ENCODE assay signal across 32 cellular contexts in genomic region chr19:55935206-55935605, GRCh38. TPM values are rescaled to one million over a fixed set of nuclear protein-coding genes. Genes with fewer than 3 reads are reported as not detected.
"Had no signal": no experiment of that assay in that cellular context is flagged by ENCODE, and none has a peak within 500 bp of the region (broad histone marks: within the 10 kb centered on the region; RNA-seq: fewer than 3 reads in every experiment).

No MANE protein-coding gene starts in this region.

- H3K4me1 Mint-ChIP-seq: stimulated activated effector memory CD8-positive, alpha-beta T cell treated with anti-CD3 and anti-CD28 coated beads, Interleukin-12 subunit alpha, Interleukin-12 subunit beta, amount 100 ng/mL, for 72 hours; stimulated activated memory B cell treated with anti-CD40 and anti-IgM and Interleukin-4, amounts not matched to agents 10 μg/mL and 1 μg/mL and 100 μg/mL, for 72 hours; stimulated activated naive B cell treated with anti-CD40 and anti-IgM and Interleukin-4, amounts not matched to agents 10 μg/mL and 1 μg/mL and 100 μg/mL, for 72 hours; stimulated activated naive CD8-positive, alpha-beta T cell treated with anti-CD3 and anti-CD28 coated beads, Interleukin-15, amount 100 ng/mL, for 72 hours had no signal

- H3K9me3 ChIP-seq: testis, thoracic aorta, thyroid gland, transverse colon, upper lobe of left lung, upper lobe of right lung, uterus, vagina had no signal

- H3K36me3 Mint-ChIP-seq: stimulated activated effector memory CD8-positive, alpha-beta T cell treated with anti-CD3 and anti-CD28 coated beads, Interleukin-12 subunit alpha, Interleukin-12 subunit beta, amount 100 ng/mL, for 72 hours; stimulated activated memory B cell treated with anti-CD40 and anti-IgM and Interleukin-4, amounts not matched to agents 10 μg/mL and 1 μg/mL and 100 μg/mL, for 72 hours; stimulated activated naive B cell treated with anti-CD40 and anti-IgM and Interleukin-4, amounts not matched to agents 10 μg/mL and 1 μg/mL and 100 μg/mL, for 72 hours had no signal

- H3K4me3 ChIP-seq: stomach, suprapubic skin, testis, thoracic aorta, thyroid gland, tibial artery, tibial nerve, transverse colon, upper lobe of left lung, upper lobe of right lung, uterus, vagina had no signal

- H3K27ac ChIP-seq: stomach, suprapubic skin, testis, thoracic aorta, thyroid gland, tibial artery, tibial nerve, transverse colon, upper lobe of left lung, upper lobe of right lung, uterus, vagina had no signal

- H3K27me3 Mint-ChIP-seq: stimulated activated memory B cell treated with anti-CD40 and anti-IgM and Interleukin-4, amounts not matched to agents 10 μg/mL and 1 μg/mL and 100 μg/mL, for 72 hours; stimulated activated naive CD8-positive, alpha-beta T cell treated with anti-CD3 and anti-CD28 coated beads, Interleukin-15, amount 100 ng/mL, for 72 hours; stimulated activated naive CD8-positive, alpha-beta T cell treated with anti-CD3 and anti-CD28 coated beads, Interleukin-15, Interleukin-2, amounts not matched to agents 100 ng/mL and 50 ng/mL, for 24 hours; type B pancreatic cell had no signal

- DNase-seq: stimulated activated CD4-positive, alpha-beta T cell treated with anti-CD3 and anti-CD28 coated beads, Interleukin-2, amount 100 ng/mL, for 48 hours; stimulated activated CD4-positive, alpha-beta T cell treated with anti-CD3 and anti-CD28 coated beads, Interleukin-4, amount 100 ng/mL, for 1 hour; stimulated activated CD4-positive, alpha-beta T cell treated with anti-CD3 and anti-CD28 coated beads, Interleukin-4, amount 100 ng/mL, for 24 hours; stimulated activated CD4-positive, alpha-beta T cell treated with anti-CD3 and anti-CD28 coated beads, Interleukin-4, amount 100 ng/mL, for 4 hours; stimulated activated CD8-positive, alpha-beta memory T cell treated with anti-CD3 and anti-CD28 coated beads, Interleukin-4, amount 100 ng/mL, for 48 hours; stimulated activated naive B cell treated with anti-CD40 and anti-IgM and Interleukin-4, amounts not matched to agents 10 μg/mL and 1 μg/mL and 100 μg/mL, for 72 hours; stimulated activated naive CD4-positive, alpha-beta T cell; stimulated activated naive CD4-positive, alpha-beta T cell treated with Interleukin-2 at 50 U/mL for 16 hours; stimulated activated naive CD8-positive, alpha-beta T cell treated with anti-CD3 and anti-CD28 coated beads, Interleukin-15, amount 100 ng/mL, for 72 hours; stimulated activated naive CD8-positive, alpha-beta T cell treated with anti-CD3 and anti-CD28 coated beads, Interleukin-15, Interleukin-2, amounts not matched to agents 100 U/mL and 50 U/mL, for 24 hours; stomach; substantia nigra; testis; thyroid gland; tibial artery; transverse colon; trophoblast cell; upper lobe of left lung; upper lobe of right lung; uterus had no signal

- H3K4me1 ChIP-seq: stomach, suprapubic skin, testis, thyroid gland, tibial artery, tibial nerve, transverse colon, upper lobe of left lung, upper lobe of right lung, uterus, vagina had no signal

- H3K27me3 ChIP-seq: stomach, suprapubic skin, testis, thyroid gland, tibial artery, tibial nerve, transverse colon, upper lobe of left lung, upper lobe of right lung, uterus, vagina had no signal

- ATAC-seq: stimulated activated effector memory CD8-positive, alpha-beta T cell treated with anti-CD3 and anti-CD28 coated beads, Interleukin-12 subunit alpha, Interleukin-12 subunit beta, amount 100 ng/mL, for 72 hours; stimulated activated memory B cell treated with anti-CD40 and anti-IgM and Interleukin-4, amounts not matched to agents 10 μg/mL and 1 μg/mL and 100 μg/mL, for 72 hours; stimulated activated naive B cell treated with anti-CD40 and anti-IgM and Interleukin-4, amounts not matched to agents 10 μg/mL and 1 μg/mL and 100 μg/mL, for 72 hours; stimulated activated naive CD8-positive, alpha-beta T cell treated with anti-CD3 and anti-CD28 coated beads, Interleukin-15, amount 100 ng/mL, for 72 hours; stimulated activated naive CD8-positive, alpha-beta T cell treated with anti-CD3 and anti-CD28 coated beads, Interleukin-15, Interleukin-2, amounts not matched to agents 100 U/mL and 50 U/mL, for 24 hours; upper lobe of right lung had no signal

- H3K36me3 ChIP-seq: stomach, suprapubic skin, thoracic aorta, thyroid gland, tibial artery, tibial nerve, transverse colon, upper lobe of left lung, upper lobe of right lung, uterus, vagina had no signal

- H3K4me3 Mint-ChIP-seq: stimulated activated effector memory CD8-positive, alpha-beta T cell treated with anti-CD3 and anti-CD28 coated beads, Interleukin-12 subunit alpha, Interleukin-12 subunit beta, amount 100 ng/mL, for 72 hours; stimulated activated memory B cell treated with anti-CD40 and anti-IgM and Interleukin-4, amounts not matched to agents 10 μg/mL and 1 μg/mL and 100 μg/mL, for 72 hours; stimulated activated naive B cell treated with anti-CD40 and anti-IgM and Interleukin-4, amounts not matched to agents 10 μg/mL and 1 μg/mL and 100 μg/mL, for 72 hours; stimulated activated naive CD8-positive, alpha-beta T cell treated with anti-CD3 and anti-CD28 coated beads, Interleukin-15, amount 100 ng/mL, for 72 hours; stimulated activated naive CD8-positive, alpha-beta T cell treated with anti-CD3 and anti-CD28 coated beads, Interleukin-15, Interleukin-2, amounts not matched to agents 100 ng/mL and 50 ng/mL, for 24 hours; type B pancreatic cell had no signal

- H3K27ac Mint-ChIP-seq: stimulated activated effector memory CD8-positive, alpha-beta T cell treated with anti-CD3 and anti-CD28 coated beads, Interleukin-12 subunit alpha, Interleukin-12 subunit beta, amount 100 ng/mL, for 72 hours; stimulated activated memory B cell treated with anti-CD40 and anti-IgM and Interleukin-4, amounts not matched to agents 10 μg/mL and 1 μg/mL and 100 μg/mL, for 72 hours; stimulated activated naive B cell treated with anti-CD40 and anti-IgM and Interleukin-4, amounts not matched to agents 10 μg/mL and 1 μg/mL and 100 μg/mL, for 72 hours; stimulated activated naive CD8-positive, alpha-beta T cell treated with anti-CD3 and anti-CD28 coated beads, Interleukin-15, amount 100 ng/mL, for 72 hours; stimulated activated naive CD8-positive, alpha-beta T cell treated with anti-CD3 and anti-CD28 coated beads, Interleukin-15, Interleukin-2, amounts not matched to agents 100 ng/mL and 50 ng/mL, for 24 hours; type B pancreatic cell had no signal

RNA-seq across cellular contexts. Expression of gene NLRP13, which starts 3.1 kb away (rescaled TPM):
- total RNA-seq: stomach, subcutaneous adipose tissue, suprapubic skin, temporal lobe, thoracic aorta, thyroid gland, tibial nerve, transverse colon, upper lobe of left lung, upper lobe of right lung, ureter, urinary bladder, uterus, vagina had no signal

RNA-seq across cellular contexts. Expression of gene NLRP8, which starts 12.4 kb away (rescaled TPM):
- total RNA-seq: stomach, subcutaneous adipose tissue, suprapubic skin, temporal lobe, thoracic aorta, thyroid gland, tibial nerve, transverse colon, upper lobe of left lung, upper lobe of right lung, ureter, urinary bladder, uterus, vagina had no signal

RNA-seq across cellular contexts. Expression of gene NLRP5, which starts 51.4 kb away (rescaled TPM):
- total RNA-seq: stomach, subcutaneous adipose tissue, suprapubic skin, temporal lobe, thoracic aorta, thyroid gland, tibial nerve, transverse colon, upper lobe of left lung, upper lobe of right lung, ureter, urinary bladder, vagina had no signal
